18 cellular contexts compared by ENCODE assay signal in the genomic region with DNA sequence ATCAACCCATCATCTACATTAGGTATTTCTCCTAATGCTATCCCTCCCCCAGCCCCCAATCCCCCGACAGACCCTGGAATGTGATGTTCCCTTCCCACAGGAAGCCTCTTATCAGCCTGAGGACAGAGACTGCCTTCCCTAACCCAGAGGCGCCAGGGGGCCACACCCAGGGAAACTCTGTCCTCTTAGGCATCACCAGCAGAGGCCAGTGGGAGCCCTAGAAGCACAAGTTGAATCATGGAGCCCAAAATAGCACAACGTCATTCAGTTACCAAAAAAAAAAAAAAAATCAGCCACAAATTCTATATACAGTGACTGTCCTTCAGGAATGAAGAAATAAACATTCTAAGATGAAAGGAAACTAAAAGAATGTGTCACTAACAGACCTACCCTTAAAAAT.
DNase-seq lines count a peak whose midpoint lies in the region; TF ChIP-seq lines count a peak whose summit lies in the region.
"Had no signal": no experiment of that assay in that cellular context is flagged by ENCODE, and none has a peak within 500 bp of the region (broad histone marks: within the 10 kb centered on the region; RNA-seq: fewer than 3 reads in every experiment).

No MANE protein-coding gene starts in this region.

- H3K4me3 Mint-ChIP-seq in chondrocyte (ENCODE audit: unreplicated experiment) (no peak overlapping the region), immature natural killer cell (no peak overlapping the region)
- H3K4me3 Mint-ChIP-seq: activated naive CD8-positive, alpha-beta T cell treated with anti-CD3 and anti-CD28 coated beads, Interleukin-2, amount 10 ng/mL, durations not matched to agents 7 days and 5 days; activated T-helper 17 cell treated with anti-CD3 and anti-CD28 coated beads, Interleukin-2, amount 50 U/mL, for 72 hours had no signal

- POLR2A ChIA-PET in RWPE1 (lab: Yijun Ruan, JAX; ENCODE audit: low non-redundant PET), result no interaction called here

- H3K4me1 Mint-ChIP-seq in chondrocyte (ENCODE audit: low read depth) (peaks cover 4% of the 10 kb centered on the region), immature natural killer cell (no peaks in the 10 kb centered on the region)
- H3K4me1 Mint-ChIP-seq: activated naive CD8-positive, alpha-beta T cell treated with anti-CD3 and anti-CD28 coated beads, Interleukin-2, amount 10 ng/mL, durations not matched to agents 7 days and 5 days; activated T-helper 17 cell treated with anti-CD3 and anti-CD28 coated beads, Interleukin-2, amount 50 U/mL, for 72 hours had no signal

- H3K36me3 ChIP-seq in MG63 (no peaks in the 10 kb centered on the region), prostate gland (no peaks in the 10 kb centered on the region)
- H3K36me3 ChIP-seq: BLaER1, left lung, upper lobe of left lung had no signal

- no peak overlapping the region for H3K27ac Mint-ChIP-seq in chondrocyte (ENCODE audit: unreplicated experiment)
- no peak overlapping the region for H3K27ac Mint-ChIP-seq in immature natural killer cell
- H3K27ac Mint-ChIP-seq: activated naive CD8-positive, alpha-beta T cell treated with anti-CD3 and anti-CD28 coated beads, Interleukin-2, amount 10 ng/mL, durations not matched to agents 7 days and 5 days; activated T-helper 17 cell treated with anti-CD3 and anti-CD28 coated beads, Interleukin-2, amount 50 U/mL, for 72 hours had no signal

- no peaks in the 10 kb centered on the region for H3K4me1 ChIP-seq in prostate gland (replicated peaks)
- H3K4me1 ChIP-seq: BLaER1, left lung, upper lobe of left lung had no signal

- H3K9me3 ChIP-seq in MG63 (no peaks in the 10 kb centered on the region), prostate gland (no peaks in the 10 kb centered on the region)
- H3K9me3 ChIP-seq: BLaER1, left lung, upper lobe of left lung had no signal

- no peaks in the 10 kb centered on the region for H3K27me3 Mint-ChIP-seq in chondrocyte (ENCODE audit: low read depth)
- H3K27me3 Mint-ChIP-seq in immature natural killer cell (ENCODE audit: low read depth in 3 of 3), result peaks cover 0 to 4% (median 0%) of the 10 kb centered on the region in 3 donors
- H3K27me3 Mint-ChIP-seq: activated naive CD8-positive, alpha-beta T cell treated with anti-CD3 and anti-CD28 coated beads, Interleukin-2, amount 10 ng/mL, durations not matched to agents 7 days and 5 days; activated T-helper 17 cell treated with anti-CD3 and anti-CD28 coated beads, Interleukin-2, amount 50 U/mL, for 72 hours had no signal

- peak; percentile 25 for TF ChIP-seq CTCF in chondrocyte (IDR thresholded peaks at IDR 0.05)
- TF ChIP-seq CTCF in RWPE1 (conservative IDR thresholded peaks at IDR 0.05; ENCODE audit: low read depth), result no peak
- no peak for TF ChIP-seq CTCF in prostate gland (IDR thresholded peaks at IDR 0.05)

- TF ChIP-seq POLR2A in prostate gland (IDR thresholded peaks at IDR 0.05), result no peak

- H3K36me3 Mint-ChIP-seq in chondrocyte (ENCODE audit: low read depth) (no peaks in the 10 kb centered on the region), immature natural killer cell (no peaks in the 10 kb centered on the region)
- H3K36me3 Mint-ChIP-seq: activated naive CD8-positive, alpha-beta T cell treated with anti-CD3 and anti-CD28 coated beads, Interleukin-2, amount 10 ng/mL, durations not matched to agents 7 days and 5 days had no signal

- peaks cover 3% of the 10 kb centered on the region for H3K9me3 Mint-ChIP-seq in chondrocyte (ENCODE audit: low read depth)
- H3K9me3 Mint-ChIP-seq in immature natural killer cell, result peaks cover 3 to 28% (median 10%) of the 10 kb centered on the region in 6 donors
- H3K9me3 Mint-ChIP-seq: activated naive CD8-positive, alpha-beta T cell treated with anti-CD3 and anti-CD28 coated beads, Interleukin-2, amount 10 ng/mL, durations not matched to agents 7 days and 5 days had no signal

- H3K27ac ChIP-seq in RWPE1 (no peak overlapping the region), prostate gland (no peak overlapping the region)
- H3K27ac ChIP-seq: BLaER1, left lung, upper lobe of left lung had no signal

- no peak overlapping the region for H3K4me3 ChIP-seq in MG63
- no peak overlapping the region for H3K4me3 ChIP-seq in prostate gland
- H3K4me3 ChIP-seq: BLaER1, left lung, upper lobe of left lung had no signal

- WGBS in prostate gland, result 56% methylated on average over 3 of the region's 3 CpGs

- intact Hi-C loops in prostate gland (cut with DNase I), result no loop called here

- CTCF ChIA-PET in RWPE1 (lab: Yijun Ruan, JAX), result no interaction called here

- peak; percentile 7 for DNase-seq in GM03348 (ENCODE audit: low spot score)
- DNase-seq in MG63, result peak; percentile 56
- DNase-seq in chondrocyte (ENCODE audit: low spot score), result no peak
- DNase-seq in myocyte (ENCODE audit: low read depth), result peak; percentile 72
- no peak for DNase-seq in immature natural killer cell
- DNase-seq in RWPE1 (ENCODE audit: low spot score), result no peak
- no peak for DNase-seq in effector CD4-positive, alpha-beta T cell
- DNase-seq in prostate gland (ENCODE audit: low spot score), result no peak
- DNase-seq: activated CD4-positive, alpha-beta T cell treated with anti-CD3 and anti-CD28 coated beads for 48 hours; activated naive CD8-positive, alpha-beta T cell treated with anti-CD3 and anti-CD28 coated beads, Interleukin-2, amount 10 ng/mL, durations not matched to agents 7 days and 5 days; left lung; NCI-H187 treated with DMSO at 0.1 percent for 48 hours; NCI-H446 treated with DMSO at 0.1 percent for 48 hours; stimulated activated CD4-positive, alpha-beta T cell treated with anti-CD3 and anti-CD28 coated beads, Interleukin-4, amount 100 ng/mL, for 24 hours; SW 1271; upper lobe of left lung had no signal

- no peaks in the 10 kb centered on the region for H3K27me3 ChIP-seq in MG63
- no peaks in the 10 kb centered on the region for H3K27me3 ChIP-seq in prostate gland (replicated peaks; ENCODE audit: insufficient read depth)
- H3K27me3 ChIP-seq: BLaER1, left lung, upper lobe of left lung had no signal

Comparison
In these comparisons a context has a peak if more than half of its experiments do, and no peak if none do; other contexts are left out.
1. DNase-seq: peak in GM03348 (single experiment), MG63 (single experiment) and myocyte (single experiment); none in chondrocyte (single experiment), immature natural killer cell (0 of 3), RWPE1 (single experiment), effector CD4-positive, alpha-beta T cell (single experiment) and prostate gland (single experiment).